ENCODE assay signal across 1 cellular context in genomic region chr2:14301331-14301730, GRCh38.
TF ChIP-seq lines count a peak whose summit lies in the region.

No MANE protein-coding gene starts in this region.

TF ChIP-seq in WTC11, 78 proteins besides CTCF, POLR2A, EP300 and RAD21 (continued from another document):
- TF ChIP-seq ERG (CRISPR knock-in tag; IDR thresholded peaks at IDR 0.05): no peak
- TF ChIP-seq, protein P1, sequence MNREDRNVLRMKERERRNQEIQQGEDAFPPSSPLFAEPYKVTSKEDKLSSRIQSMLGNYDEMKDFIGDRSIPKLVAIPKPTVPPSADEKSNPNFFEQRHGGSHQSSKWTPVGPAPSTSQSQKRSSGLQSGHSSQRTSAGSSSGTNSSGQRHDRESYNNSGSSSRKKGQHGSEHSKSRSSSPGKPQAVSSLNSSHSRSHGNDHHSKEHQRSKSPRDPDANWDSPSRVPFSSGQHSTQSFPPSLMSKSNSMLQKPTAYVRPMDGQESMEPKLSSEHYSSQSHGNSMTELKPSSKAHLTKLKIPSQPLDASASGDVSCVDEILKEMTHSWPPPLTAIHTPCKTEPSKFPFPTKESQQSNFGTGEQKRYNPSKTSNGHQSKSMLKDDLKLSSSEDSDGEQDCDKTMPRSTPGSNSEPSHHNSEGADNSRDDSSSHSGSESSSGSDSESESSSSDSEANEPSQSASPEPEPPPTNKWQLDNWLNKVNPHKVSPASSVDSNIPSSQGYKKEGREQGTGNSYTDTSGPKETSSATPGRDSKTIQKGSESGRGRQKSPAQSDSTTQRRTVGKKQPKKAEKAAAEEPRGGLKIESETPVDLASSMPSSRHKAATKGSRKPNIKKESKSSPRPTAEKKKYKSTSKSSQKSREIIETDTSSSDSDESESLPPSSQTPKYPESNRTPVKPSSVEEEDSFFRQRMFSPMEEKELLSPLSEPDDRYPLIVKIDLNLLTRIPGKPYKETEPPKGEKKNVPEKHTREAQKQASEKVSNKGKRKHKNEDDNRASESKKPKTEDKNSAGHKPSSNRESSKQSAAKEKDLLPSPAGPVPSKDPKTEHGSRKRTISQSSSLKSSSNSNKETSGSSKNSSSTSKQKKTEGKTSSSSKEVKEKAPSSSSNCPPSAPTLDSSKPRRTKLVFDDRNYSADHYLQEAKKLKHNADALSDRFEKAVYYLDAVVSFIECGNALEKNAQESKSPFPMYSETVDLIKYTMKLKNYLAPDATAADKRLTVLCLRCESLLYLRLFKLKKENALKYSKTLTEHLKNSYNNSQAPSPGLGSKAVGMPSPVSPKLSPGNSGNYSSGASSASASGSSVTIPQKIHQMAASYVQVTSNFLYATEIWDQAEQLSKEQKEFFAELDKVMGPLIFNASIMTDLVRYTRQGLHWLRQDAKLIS (CRISPR knock-in tag; IDR thresholded peaks at IDR 0.05; ENCODE audit: borderline replicate concordance): no peak
- TF ChIP-seq NR2C2 (CRISPR knock-in tag; IDR thresholded peaks at IDR 0.05): no peak
- TF ChIP-seq, protein P2, sequence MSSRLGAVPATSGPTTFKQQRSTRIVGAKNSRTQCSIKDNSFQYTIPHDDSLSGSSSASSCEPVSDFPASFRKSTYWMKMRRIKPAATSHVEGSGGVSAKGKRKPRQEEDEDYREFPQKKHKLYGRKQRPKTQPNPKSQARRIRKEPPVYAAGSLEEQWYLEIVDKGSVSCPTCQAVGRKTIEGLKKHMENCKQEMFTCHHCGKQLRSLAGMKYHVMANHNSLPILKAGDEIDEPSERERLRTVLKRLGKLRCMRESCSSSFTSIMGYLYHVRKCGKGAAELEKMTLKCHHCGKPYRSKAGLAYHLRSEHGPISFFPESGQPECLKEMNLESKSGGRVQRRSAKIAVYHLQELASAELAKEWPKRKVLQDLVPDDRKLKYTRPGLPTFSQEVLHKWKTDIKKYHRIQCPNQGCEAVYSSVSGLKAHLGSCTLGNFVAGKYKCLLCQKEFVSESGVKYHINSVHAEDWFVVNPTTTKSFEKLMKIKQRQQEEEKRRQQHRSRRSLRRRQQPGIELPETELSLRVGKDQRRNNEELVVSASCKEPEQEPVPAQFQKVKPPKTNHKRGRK (CRISPR knock-in tag; IDR thresholded peaks at IDR 0.05; ENCODE audit: borderline replicate concordance): no peak
- no peak for TF ChIP-seq ZNF219 (CRISPR knock-in tag; IDR thresholded peaks at IDR 0.05; ENCODE audit: borderline replicate concordance)
- TF ChIP-seq CBFB (CRISPR knock-in tag; IDR thresholded peaks at IDR 0.05; ENCODE audit: low read depth): no peak
